ENCODE assay signal across 31 cellular contexts in the genomic region with DNA sequence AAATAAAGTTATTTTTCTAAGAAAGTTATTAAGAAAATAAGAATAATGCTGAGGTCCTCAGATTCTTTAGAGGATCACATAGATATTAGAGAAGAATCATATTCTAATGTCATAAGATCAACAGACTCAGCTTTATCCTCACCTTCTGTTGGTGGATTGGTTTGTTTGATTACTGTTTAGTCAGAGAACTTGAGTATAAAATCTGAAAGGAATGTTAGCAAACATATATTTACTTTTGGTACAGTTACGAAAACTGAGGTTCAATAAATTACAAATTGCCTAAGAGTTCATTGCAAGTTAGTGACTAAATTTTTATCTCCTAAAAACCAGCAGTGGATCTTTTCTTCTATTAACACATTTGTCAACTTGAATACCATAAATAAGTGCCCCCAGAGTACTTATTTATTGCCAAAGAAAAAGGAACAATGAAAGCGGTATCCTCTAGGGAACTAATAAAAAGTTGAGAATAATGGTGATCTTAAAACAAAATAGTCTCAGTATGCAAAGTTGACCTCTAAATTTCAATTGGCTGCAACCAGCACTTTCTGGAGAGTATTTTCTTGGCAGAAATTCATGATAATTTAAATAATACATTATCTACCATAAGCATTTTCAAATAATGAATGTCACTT.
"Had no signal": no experiment of that assay in that cellular context is flagged by ENCODE, and none has a peak within 500 bp of the region (broad histone marks: within the 10 kb centered on the region; RNA-seq: fewer than 3 reads in every experiment).

No MANE protein-coding gene starts in this region.

- H3K36me3 ChIP-seq: esophagus muscularis mucosa, gastrocnemius medialis, heart left ventricle, WERI-Rb-1 had no signal

- FAIRE-seq: colon had no signal

- H3K4me1 ChIP-seq: body of pancreas, foreskin keratinocyte, gastrocnemius medialis, heart left ventricle had no signal

- H3K4me3 ChIP-seq: body of pancreas, esophagus muscularis mucosa, gastrocnemius medialis, heart left ventricle had no signal

- ATAC-seq: activated CD4-positive, CD25-positive, alpha-beta regulatory T cell treated with anti-CD3 and anti-CD28 coated beads, Interleukin-2, amount 50 U/mL, for 24 hours; activated CD8-positive, alpha-beta T cell treated with anti-CD3 and anti-CD28 coated beads for 36 hours; activated T-cell treated with anti-CD3 and anti-CD28 coated beads, Interleukin-2, amount 50 U/mL, for 4 hours; activated T-helper 17 cell treated with anti-CD3 and anti-CD28 coated beads, Interleukin-2, amount 50 U/mL, for 72 hours; body of pancreas; effector memory CD8-positive, alpha-beta T cell; foreskin keratinocyte; gastrocnemius medialis; heart left ventricle; T-helper 17 cell had no signal

- H3K9me3 ChIP-seq: body of pancreas, esophagus muscularis mucosa, gastrocnemius medialis, heart left ventricle had no signal

- H3K27me3 ChIP-seq: body of pancreas, esophagus muscularis mucosa, foreskin keratinocyte, gastrocnemius medialis, heart left ventricle had no signal

- H3K27ac ChIP-seq: body of pancreas, esophagus muscularis mucosa, foreskin keratinocyte, gastrocnemius medialis, heart left ventricle, WERI-Rb-1 had no signal

- DNase-seq: activated B cell treated with CpG ODN at 0.5 μM for 24 hours; activated CD4-positive, alpha-beta T cell treated with anti-CD3 and anti-CD28 coated beads for 48 hours; activated CD4-positive, alpha-beta T cell treated with anti-CD3 and anti-CD28 coated beads, Interleukin-2, amount 50 U/mL, for 1 hour; activated CD4-positive, alpha-beta T cell treated with anti-CD3 and anti-CD28 coated beads, Interleukin-2, amount 50 U/mL, for 48 hours; activated CD8-positive, alpha-beta memory T cell treated with anti-CD3 and anti-CD28 coated beads for 24 hours; activated CD8-positive, alpha-beta T cell treated with anti-CD3 and anti-CD28 coated beads for 36 hours; activated effector memory CD4-positive, alpha-beta T cell treated with Interleukin-2 at 50 U/mL for 16 hours; activated gamma-delta T cell treated with Interleukin-2 at 50 U/mL for 16 hours; activated naive CD4-positive, alpha-beta T cell treated with anti-CD3 and anti-CD28 coated beads, Interleukin-2, amount 50 U/mL, for 16 hours; activated naive CD4-positive, alpha-beta T cell treated with Interleukin-2 at 50 U/mL for 16 hours; activated T-cell treated with anti-CD3 and anti-CD28 coated beads, Interleukin-2, amount 50 U/mL, for 4 hours; amygdala; aorta; body of pancreas; caudate nucleus; cortex of kidney; dermis blood vessel endothelial cell; effector CD4-positive, alpha-beta T cell; effector memory CD8-positive, alpha-beta T cell; erythroblast; foreskin keratinocyte; gastrocnemius medialis; glutamatergic neuron; heart left ventricle; T-helper 17 cell; T1000; WERI-Rb-1 had no signal
